Comparison of ENCODE assay signal across 8 cellular contexts in genomic region chr17:32141690-32142037, GRCh38. TPM values are rescaled to one million over a fixed set of nuclear protein-coding genes. Genes with fewer than 3 reads are reported as not detected.
A peak's percentile ranks its signal among the peaks of the same experiment; 100 is the strongest.
DNase-seq lines count a peak whose midpoint lies in the region; ATAC-seq, FAIRE-seq and TF ChIP-seq lines count a peak whose summit lies in the region.

No MANE protein-coding gene starts in this region.

- H3K4me1 ChIP-seq in OCI-LY3 (ENCODE audit: low read length) (peaks cover 16% of the 10 kb centered on the region), endothelial cell of umbilical vein (ENCODE audit: control insufficient read depth, extremely low read depth, insufficient read depth, low read length) (peaks cover 15% of the 10 kb centered on the region), neural progenitor cell (peaks cover 9% of the 10 kb centered on the region)

- H2AFZ ChIP-seq in OCI-LY3 (ENCODE audit: low read depth, low read length) (peak overlapping the region; percentile 82), endothelial cell of umbilical vein (ENCODE audit: low read depth, low read length) (peak overlapping the region; percentile 79), neural progenitor cell (replicated peaks) (peak overlapping the region; percentile 71)

- H3K27me3 Mint-ChIP-seq in CD14-positive monocyte (ENCODE audit: low read depth in 3 of 3) (peaks cover 0 to 1% (median 0%) of the 10 kb centered on the region in 3 donors), neural progenitor cell (ENCODE audit: insufficient read depth, low read depth) (peaks cover 2% of the 10 kb centered on the region)

- POLR2A ChIA-PET in endothelial cell of umbilical vein (lab: Charles Lee) = no interaction called here

- peak overlapping the region; percentile 28 for H3K27ac ChIP-seq in OCI-LY3 (ENCODE audit: low read length)
- peak overlapping the region; percentile 64 for H3K27ac ChIP-seq in endothelial cell of umbilical vein (ENCODE audit: insufficient read depth, low read depth, low read length)
- H3K27ac ChIP-seq in neural progenitor cell = no peak overlapping the region

- no peak for TF ChIP-seq POLR2A in endothelial cell of umbilical vein (IDR thresholded peaks at IDR 0.05; ENCODE audit: low read depth, low read length)

- TF ChIP-seq CTCF in CD14-positive monocyte (IDR thresholded peaks at IDR 0.05) (no peak), OCI-LY3 (IDR thresholded peaks at IDR 0.05; ENCODE audit: low read depth, low read length) (no peak), endothelial cell of umbilical vein (IDR thresholded peaks at IDR 0.05; ENCODE audit: extremely low read depth in 1 of 2, insufficient read depth in 1 of 2, low read depth in 1 of 2, low read length in 2 of 2) (no peak), neural progenitor cell (IDR thresholded peaks at IDR 0.05) (no peak)

- CTCF ChIA-PET in endothelial cell of umbilical vein (lab: Charles Lee) = interaction anchor here (0.7 to 1.6 kb wide), 8 partner anchors 8 to 179 kb away, joined by 3 to 11 read pairs (median 3); partner anchors contain the start of gene LRRC37B

- H4K20me1 ChIP-seq in OCI-LY3 (ENCODE audit: insufficient read depth, low read length) (no peaks in the 10 kb centered on the region), endothelial cell of umbilical vein (replicated peaks; ENCODE audit: control insufficient read depth, extremely low read depth, insufficient read depth, low read length) (no peaks in the 10 kb centered on the region), neural progenitor cell (ENCODE audit: low read depth) (peaks cover 12% of the 10 kb centered on the region)

- intact Hi-C loops in CD14-positive monocyte (cut with micrococcal nuclease) (loop anchor here in 1 of 2 donors (5.0 to 10.0 kb wide), 2 partner anchors 134 to 173 kb away; partner anchors contain the start of gene LRRC37B), endothelial cell of umbilical vein (cut with micrococcal nuclease) (no loop called here)

- H3K27me3 ChIP-seq in OCI-LY3 (ENCODE audit: low read depth, low read length) = no peaks in the 10 kb centered on the region
- no peaks in the 10 kb centered on the region for H3K27me3 ChIP-seq in endothelial cell of umbilical vein (ENCODE audit: control insufficient read depth in 2 of 2, insufficient read depth in 2 of 2, low read length in 2 of 2)
- no peaks in the 10 kb centered on the region for H3K27me3 ChIP-seq in neural progenitor cell

- H3K36me3 Mint-ChIP-seq in CD14-positive monocyte (peaks cover 0 to 4% of the 10 kb centered on the region in 2 donors), neural progenitor cell (no peaks in the 10 kb centered on the region)

- peak overlapping the region; percentile 75 to 99 for H3K4me3 Mint-ChIP-seq in CD14-positive monocyte
- H3K4me3 Mint-ChIP-seq in neural progenitor cell = peak overlapping the region; percentile 86

- H3K4me1 Mint-ChIP-seq in CD14-positive monocyte (peaks cover 51% of the 10 kb centered on the region), neural progenitor cell (peaks cover 22% of the 10 kb centered on the region)

- H3K4me2 ChIP-seq in OCI-LY3 (ENCODE audit: low read length) (peak overlapping the region; percentile 88), endothelial cell of umbilical vein (ENCODE audit: insufficient read depth, low read length) (peak overlapping the region; percentile 66), neural progenitor cell (peak overlapping the region; percentile 74)

- H3K9me3 ChIP-seq in OCI-LY3 (ENCODE audit: insufficient read depth, low read length) (no peaks in the 10 kb centered on the region), endothelial cell of umbilical vein (replicated peaks; ENCODE audit: control insufficient read depth, insufficient read depth, low read length) (no peaks in the 10 kb centered on the region), neural progenitor cell (ENCODE audit: low read depth) (no peaks in the 10 kb centered on the region)

- H3K9ac ChIP-seq in OCI-LY3 (ENCODE audit: low read length) (peak overlapping the region; percentile 77), endothelial cell of umbilical vein (replicated peaks; ENCODE audit: extremely low read depth, insufficient read depth, low read length) (peak overlapping the region; percentile 83), neural progenitor cell (no peak overlapping the region)

- peaks cover 26% of the 10 kb centered on the region for H3K79me2 ChIP-seq in OCI-LY3 (ENCODE audit: low read length)
- peaks cover 26% of the 10 kb centered on the region for H3K79me2 ChIP-seq in endothelial cell of umbilical vein (ENCODE audit: control insufficient read depth, insufficient read depth, low read length)
- H3K79me2 ChIP-seq in neural progenitor cell (ENCODE audit: low read depth) = peaks cover 37% of the 10 kb centered on the region

- peak overlapping the region; percentile 83 for H3K4me3 ChIP-seq in OCI-LY3 (ENCODE audit: low read length)
- peak overlapping the region; percentile 2 to 78 (median 70) for H3K4me3 ChIP-seq in endothelial cell of umbilical vein (replicated peaks in 1 of 3; ENCODE audit: insufficient read depth in 1 of 3, low read depth in 1 of 3, low read length in 3 of 3)
- H3K4me3 ChIP-seq in neural progenitor cell = peak overlapping the region; percentile 95

- H3K9me3 Mint-ChIP-seq in CD14-positive monocyte = peaks cover 0 to 5% (median 0%) of the 10 kb centered on the region in 7 donors
- H3K9me3 Mint-ChIP-seq in neural progenitor cell = no peaks in the 10 kb centered on the region

- TSS peak; percentile 91 for BruUV-seq in endothelial cell of umbilical vein (replicated peaks; lab: Mats Ljungman, UMichigan)

- H3K36me3 ChIP-seq in OCI-LY3 (replicated peaks; ENCODE audit: low read depth, low read length) = no peaks in the 10 kb centered on the region
- H3K36me3 ChIP-seq in endothelial cell of umbilical vein (ENCODE audit: control insufficient read depth in 2 of 2, extremely low read depth in 1 of 2, insufficient read depth in 2 of 2, low read length in 2 of 2) = no peaks in the 10 kb centered on the region
- no peaks in the 10 kb centered on the region for H3K36me3 ChIP-seq in neural progenitor cell

- peak overlapping the region; percentile 92 to 97 (median 93) for H3K27ac Mint-ChIP-seq in CD14-positive monocyte
- no peak overlapping the region for H3K27ac Mint-ChIP-seq in neural progenitor cell

- no peak for ATAC-seq in HG03095 (IDR thresholded peaks at IDR 0.05; ENCODE audit: unreplicated experiment)
- no peak for ATAC-seq in HG03469 (IDR thresholded peaks at IDR 0.05; ENCODE audit: unreplicated experiment)

- dilution Hi-C loops in endothelial cell of umbilical vein (cut with MboI; ENCODE audit: extremely low pct_ligation_motif_present, low sequenced_read_pairs) = no loop called here

- FAIRE-seq in endothelial cell of umbilical vein (lab: Jason Lieb, UNC) = no peak

- DNase-seq in CD14-positive monocyte (ENCODE audit: low spot score) (no peak), endothelial cell of umbilical vein (ENCODE audit: low read depth, low spot score) (no peak), neural progenitor cell (ENCODE audit: low spot score) (no peak), NOMO-1 treated with DMSO at 0.1 percent for 48 hours (lab: John Stamatoyannopoulos, UW; ENCODE audit: unreplicated experiment) (no peak), retina (no peak)

- peaks cover 23% of the 10 kb centered on the region for H3F3A ChIP-seq in neural progenitor cell (ENCODE audit: low read depth)

- no peaks in the 10 kb centered on the region for H3K9me1 ChIP-seq in endothelial cell of umbilical vein (replicated peaks; ENCODE audit: control insufficient read depth, extremely low read depth, insufficient read depth, low read length)

TF ChIP-seq in endothelial cell of umbilical vein, 7 proteins besides CTCF, POLR2A, EP300 and RAD21:
- no peak for TF ChIP-seq MAX (IDR thresholded peaks at IDR 0.05; ENCODE audit: insufficient read depth, insufficient read length)
- TF ChIP-seq JUN (IDR thresholded peaks at IDR 0.05; ENCODE audit: borderline replicate concordance, insufficient read depth, insufficient read length, low read depth) = no peak
- TF ChIP-seq FOS (IDR thresholded peaks at IDR 0.05; ENCODE audit: borderline replicate concordance, insufficient read depth, low read length) = no peak

RNA-seq across cellular contexts. Expression of gene RHOT1, which starts 0.6 kb away (rescaled TPM):
- polyA plus RNA-seq in CD14-positive monocyte = 10 to 100 TPM; 45.9 to 51.9 TPM
- 22.0 and 23.5 TPM in 2 replicates for total RNA-seq in endothelial cell of umbilical vein
- 22.1 and 28.8 TPM in 2 replicates for polyA plus RNA-seq in endothelial cell of umbilical vein
- polyA plus RNA-seq in endothelial cell of umbilical vein (2011; cell fraction: cytosol; rRNA removed) = 30.1 and 30.5 TPM in 2 replicates
- 35.8 and 46.0 TPM in 2 replicates for polyA plus RNA-seq in endothelial cell of umbilical vein (2011; cell fraction: nucleus; rRNA removed)
- 22.4 and 26.7 TPM in 2 replicates for polyA plus RNA-seq in endothelial cell of umbilical vein (2012)
- 40.0 and 41.7 TPM in 2 replicates for polyA minus RNA-seq in endothelial cell of umbilical vein
- 18.0 TPM for polyA minus RNA-seq in endothelial cell of umbilical vein (2011; cell fraction: cytosol; rRNA and poly(A)+ RNA removed)
- polyA minus RNA-seq in endothelial cell of umbilical vein (2011; cell fraction: nucleus; rRNA and poly(A)+ RNA removed) = 47.5 and 66.6 TPM in 2 replicates
- 43.7 and 76.4 TPM in 2 replicates for total RNA-seq in neural progenitor cell (ENCODE audit: low replicate concordance)
